Comparison of ENCODE assay signal across 35 cellular contexts in the genomic region with DNA sequence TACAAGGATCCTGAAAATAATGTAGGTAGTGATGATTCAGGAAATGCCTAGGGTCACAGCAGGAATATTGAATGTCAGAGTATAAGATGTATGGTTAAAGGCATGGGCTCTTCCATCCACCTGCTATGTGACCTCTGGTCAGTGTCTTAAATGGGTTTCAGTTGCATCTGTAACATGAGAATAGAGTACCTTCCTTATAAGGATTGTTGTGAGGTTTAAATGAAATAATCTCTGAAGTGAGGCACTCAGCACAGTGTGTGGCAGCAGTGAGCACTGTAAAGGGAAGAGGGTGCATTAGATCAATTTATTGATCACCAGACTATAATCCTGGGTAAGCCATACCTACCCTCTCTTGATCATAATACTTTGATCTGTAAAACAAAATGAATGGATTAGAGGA.
"Had no signal": no experiment of that assay in that cellular context is flagged by ENCODE, and none has a peak within 500 bp of the region (broad histone marks: within the 10 kb centered on the region; RNA-seq: fewer than 3 reads in every experiment).

No MANE protein-coding gene starts in this region.

- H3K9me3 Mint-ChIP-seq: activated CD4-positive, alpha-beta T cell treated with anti-CD3 and anti-CD28 coated beads, Interleukin-2, amount 10 ng/mL, durations not matched to agents 7 days and 5 days; activated CD8-positive, alpha-beta T cell treated with anti-CD3 and anti-CD28 coated beads for 36 hours; activated T-helper 2 cell treated with anti-CD3 and anti-CD28 coated beads, Interferon-gamma antibody, Interleukin-2, Interleukin-4, amounts not matched to agents 10 μg/mL and 5 μg/mL and 100 μg/mL, durations not matched to agents 14 hours and 24 hours and 36 hours; T-helper 1 cell treated with Interleukin-12 subunit alpha and Interleukin-12 subunit beta and Interleukin-4 antibody, amounts not matched to agents 30 μg/mL and 1 μg/mL, for 36 hours had no signal

- H3K27ac ChIP-seq: cardiac muscle cell, coronary artery, gastroesophageal sphincter, hepatocyte, pancreas, prostate gland, sigmoid colon, testis, transverse colon, WERI-Rb-1 had no signal

- H3K79me2 ChIP-seq: hepatocyte had no signal

- FAIRE-seq: kidney, pancreas, urothelium cell line had no signal

- H3K4me3 Mint-ChIP-seq: activated CD4-positive, alpha-beta T cell treated with anti-CD3 and anti-CD28 coated beads, Interleukin-2, amount 10 ng/mL, durations not matched to agents 7 days and 5 days; activated CD8-positive, alpha-beta T cell treated with anti-CD3 and anti-CD28 coated beads for 36 hours; activated naive CD8-positive, alpha-beta T cell; brain; immature natural killer cell; naive thymus-derived CD4-positive, alpha-beta T cell; T-helper 1 cell treated with Interleukin-12 subunit alpha and Interleukin-12 subunit beta and Interleukin-4 antibody, amounts not matched to agents 30 μg/mL and 1 μg/mL, for 36 hours had no signal

- H3K27me3 Mint-ChIP-seq: activated CD4-positive, alpha-beta T cell treated with anti-CD3 and anti-CD28 coated beads, Interleukin-2, amount 10 ng/mL, durations not matched to agents 7 days and 5 days had no signal

- H3K4me1 Mint-ChIP-seq: activated CD4-positive, alpha-beta T cell treated with anti-CD3 and anti-CD28 coated beads, Interleukin-2, amount 10 ng/mL, durations not matched to agents 7 days and 5 days; immature natural killer cell; naive thymus-derived CD4-positive, alpha-beta T cell had no signal

- H3K9me3 ChIP-seq: gastroesophageal sphincter, pancreas, prostate gland, sigmoid colon, testis, transverse colon had no signal

- ATAC-seq: activated CD8-positive, alpha-beta T cell treated with anti-CD3 and anti-CD28 coated beads for 36 hours; gastroesophageal sphincter; left colon; naive thymus-derived CD4-positive, alpha-beta T cell; pancreas had no signal

- H3K4me2 ChIP-seq: hepatocyte, smooth muscle cell had no signal

- DNase-seq: activated CD4-positive, alpha-beta T cell treated with anti-CD3 and anti-CD28 coated beads, Interleukin-2, amount 10 ng/mL, durations not matched to agents 7 days and 5 days; activated CD4-positive, CD25-positive, alpha-beta regulatory T cell treated with anti-CD3 and anti-CD28 coated beads, Interleukin-2, amount 50 U/mL, for 72 hours; activated CD8-positive, alpha-beta T cell treated with anti-CD3 and anti-CD28 coated beads for 36 hours; activated T-cell treated with anti-CD3 and anti-CD28 coated beads, Interleukin-2, amount 50 U/mL, for 48 hours; anterior cingulate cortex; cerebellar nuclear complex; dorsolateral prefrontal cortex; effector memory CD4-positive, alpha-beta T cell; immature natural killer cell; kidney; left colon; mammary epithelial cell; midbrain; naive thymus-derived CD4-positive, alpha-beta T cell; nucleus accumbens; pancreas; retina; sigmoid colon; stimulated activated CD4-positive, alpha-beta T cell treated with anti-CD3 and anti-CD28 coated beads, Interleukin-2, amount 100 ng/mL, for 24 hours; stimulated activated naive CD4-positive, alpha-beta T cell; T-helper 9 cell; testis; transverse colon; WERI-Rb-1 had no signal

- H3K36me3 Mint-ChIP-seq: activated naive CD8-positive, alpha-beta T cell; brain; immature natural killer cell; naive thymus-derived CD4-positive, alpha-beta T cell had no signal

- H3K4me3 ChIP-seq: cardiac muscle cell, coronary artery, dorsolateral prefrontal cortex, gastroesophageal sphincter, hepatocyte, pancreas, prostate gland, sigmoid colon, smooth muscle cell, testis, transverse colon had no signal

- H3K27me3 ChIP-seq: cardiac muscle cell, hepatocyte, pancreas, sigmoid colon, testis, transverse colon had no signal

- H2AFZ ChIP-seq: hepatocyte had no signal

- H3K27ac Mint-ChIP-seq: activated CD4-positive, alpha-beta T cell treated with anti-CD3 and anti-CD28 coated beads, Interleukin-2, amount 10 ng/mL, durations not matched to agents 7 days and 5 days; activated CD8-positive, alpha-beta T cell treated with anti-CD3 and anti-CD28 coated beads for 36 hours; activated naive CD8-positive, alpha-beta T cell; activated T-helper 2 cell treated with anti-CD3 and anti-CD28 coated beads, Interferon-gamma antibody, Interleukin-2, Interleukin-4, amounts not matched to agents 10 μg/mL and 5 μg/mL and 100 μg/mL, durations not matched to agents 14 hours and 24 hours and 36 hours; brain; immature natural killer cell; naive thymus-derived CD4-positive, alpha-beta T cell; T-helper 1 cell treated with Interleukin-12 subunit alpha and Interleukin-12 subunit beta and Interleukin-4 antibody, amounts not matched to agents 30 μg/mL and 1 μg/mL, for 36 hours had no signal

- H3K36me3 ChIP-seq: cardiac muscle cell, gastroesophageal sphincter, pancreas, prostate gland, sigmoid colon, transverse colon, WERI-Rb-1 had no signal

- H3K4me1 ChIP-seq: gastroesophageal sphincter, pancreas, prostate gland, sigmoid colon, testis, transverse colon had no signal
